ENCODE assay signal across 12 cellular contexts in genomic region chr13:113754691-113755090, GRCh38. TPM values are rescaled to one million over a fixed set of nuclear protein-coding genes. Genes with fewer than 3 reads are reported as not detected.
DNase-seq lines count a peak whose midpoint lies in the region; ATAC-seq and TF ChIP-seq lines count a peak whose summit lies in the region.
"Had no signal": no experiment of that assay in that cellular context is flagged by ENCODE, and none has a peak within 500 bp of the region (broad histone marks: within the 10 kb centered on the region; RNA-seq: fewer than 3 reads in every experiment).

No MANE protein-coding gene starts in this region.

- H4K20me1 ChIP-seq in BLaER1 treated with 17β-estradiol and CSF1 and Interleukin-3, amounts not matched to agents 10 nM and 100 nM: peaks cover 0 to 9% (median 0%) of the 10 kb centered on the region in 11 experiments; a peak in 3 of 22 replicates

- WGBS in spleen, 5 donors: 85 to 92% (median 89%) methylated on average over 15 of the region's 15 CpGs

- H3K4me3 ChIP-seq in BE2C (ENCODE audit: low read depth, low read length) (no peak overlapping the region), spleen (no peak overlapping the region)
- no peak overlapping the region for H3K4me3 ChIP-seq in BLaER1 treated with 17β-estradiol and CSF1 and Interleukin-3, amounts not matched to agents 10 nM and 100 nM
- H3K4me3 ChIP-seq: GM12878 had no signal

- no peaks in the 10 kb centered on the region for H3K36me3 ChIP-seq in BE2C
- no peaks in the 10 kb centered on the region for H3K36me3 ChIP-seq in BLaER1 treated with 17β-estradiol and CSF1 and Interleukin-3, amounts not matched to agents 10 nM and 100 nM
- no peaks in the 10 kb centered on the region for H3K36me3 ChIP-seq in spleen

- H3K4me1 ChIP-seq in BE2C (peaks cover 4% of the 10 kb centered on the region), spleen (peaks cover 0 to 19% (median 14%) of the 10 kb centered on the region in 6 donors)
- peaks cover 13 to 31% (median 26%) of the 10 kb centered on the region in 10 experiments for H3K4me1 ChIP-seq in BLaER1 treated with 17β-estradiol and CSF1 and Interleukin-3, amounts not matched to agents 10 nM and 100 nM

- DNase-seq in BE2C (peak; percentile 4), left kidney (ENCODE audit: low read depth, low spot score) (peak; percentile 43), spleen (peak; percentile 53), SIG-M5 (lab: John Stamatoyannopoulos, UW) (no peak)
- no peak for DNase-seq in NK-92 treated with Interleukin-12 subunit alpha and Interleukin-12 subunit beta, amount 100 ng/mL, for 24 hours (lab: John Stamatoyannopoulos, UW)
- DNase-seq: DMS79 had no signal

- H3K9me3 ChIP-seq in BE2C (no peaks in the 10 kb centered on the region), spleen (no peaks in the 10 kb centered on the region)
- peaks cover 0 to 22% (median 10%) of the 10 kb centered on the region in 11 experiments; a peak in 14 of 22 replicates for H3K9me3 ChIP-seq in BLaER1 treated with 17β-estradiol and CSF1 and Interleukin-3, amounts not matched to agents 10 nM and 100 nM (replicated peaks in 1 of 11)

- no peak for ATAC-seq in HG02759 (IDR thresholded peaks at IDR 0.05; ENCODE audit: unreplicated experiment)
- ATAC-seq: GM12878, HCT116 had no signal

- H3K27me3 ChIP-seq in BE2C (peaks cover 6% of the 10 kb centered on the region), spleen (replicated peaks in 1 of 7) (peaks cover 0 to 13% (median 0%) of the 10 kb centered on the region in 7 donors)
- H3K27me3 ChIP-seq in BLaER1 treated with 17β-estradiol and CSF1 and Interleukin-3, amounts not matched to agents 10 nM and 100 nM: peaks cover 3 to 16% (median 7%) of the 10 kb centered on the region in 11 experiments

- H3K4me2 ChIP-seq in BLaER1 treated with 17β-estradiol and CSF1 and Interleukin-3, amounts not matched to agents 10 nM and 100 nM: peak overlapping the region in 6 of 11 experiments; percentile 44 to 62 (median 53); a peak in 9 of 22 replicates

- H3K9ac ChIP-seq in BLaER1 treated with 17β-estradiol and CSF1 and Interleukin-3, amounts not matched to agents 10 nM and 100 nM: no peak overlapping the region

- intact Hi-C loops in spleen (cut with DNase I; ENCODE audit: low total_unique reads): no loop called here

- H3K27ac ChIP-seq in BLaER1 treated with 17β-estradiol and CSF1 and Interleukin-3, amounts not matched to agents 10 nM and 100 nM: no peak overlapping the region
- H3K27ac ChIP-seq in spleen: no peak overlapping the region

- TF ChIP-seq POLR2A in spleen (IDR thresholded peaks at IDR 0.05): no peak

- TF ChIP-seq CTCF in BE2C (IDR thresholded peaks at IDR 0.05; ENCODE audit: low read depth, low read length) (no peak), spleen (IDR thresholded peaks at IDR 0.05 in 8 of 11, conservative IDR thresholded peaks at IDR 0.05 in 3 of 11) (no peak)

RNA-seq across cellular contexts. Expression of gene TMEM255B, which starts 4.3 kb away (rescaled TPM):
- polyA plus RNA-seq in BE2C (2012; ENCODE audit: insufficient read depth, insufficient read length, low read depth): 0.14 TPM
- 10 to 100 TPM in 6 of 7 donors, 1 to 10 TPM in 1; 5.7 to 26.9 (median 22.2) TPM for total RNA-seq in spleen
- polyA plus RNA-seq in spleen: 10 to 100 TPM in 2 of 3 donors, 1 to 10 TPM in 1; 6.0 to 13.0 (median 10.3) TPM
- total RNA-seq: G401 had no signal
- polyA plus RNA-seq: CD8-positive, alpha-beta memory T cell had no signal

Comparison
In these comparisons a context has a peak if more than half of its experiments do, and no peak if none do; other contexts are left out.
1. DNase-seq: peak in BE2C (single experiment), left kidney (single experiment) and spleen (single experiment); none in SIG-M5 (single experiment) and NK-92 treated with Interleukin-12 subunit alpha and Interleukin-12 subunit beta, amount 100 ng/mL, for 24 hours (single experiment).